ENCODE assay signal across 10 cellular contexts in genomic region chr20:37295001-37295400, GRCh38. TPM values are rescaled to one million over a fixed set of nuclear protein-coding genes. Genes with fewer than 3 reads are reported as not detected.
DNase-seq lines count a peak whose midpoint lies in the region; ATAC-seq and TF ChIP-seq lines count a peak whose summit lies in the region.
"Had no signal": no experiment of that assay in that cellular context is flagged by ENCODE, and none has a peak within 500 bp of the region (broad histone marks: within the 10 kb centered on the region; RNA-seq: fewer than 3 reads in every experiment).

No MANE protein-coding gene starts in this region.

- peaks cover 0 to 8% (median 0%) of the 10 kb centered on the region in 11 donors for H3K9me3 Mint-ChIP-seq in naive thymus-derived CD4-positive, alpha-beta T cell
- peaks cover 0 to 2% (median 0%) of the 10 kb centered on the region in 5 donors for H3K9me3 Mint-ChIP-seq in CD8-positive, alpha-beta memory T cell

- H3K4me1 ChIP-seq in HUES48 (ENCODE audit: control insufficient read depth, insufficient read depth, low read length) (peaks cover 7% of the 10 kb centered on the region; the same call in 1 of the 2 replicates), breast epithelium (peaks cover 0 to 23% of the 10 kb centered on the region in 2 donors)
- H3K4me1 ChIP-seq in naive thymus-derived CD4-positive, alpha-beta T cell (ENCODE audit: control insufficient read depth in 2 of 2, insufficient read depth in 2 of 2, low read length in 2 of 2) = peaks cover 12 to 13% of the 10 kb centered on the region in 2 donors
- H3K4me1 ChIP-seq in effector memory CD4-positive, alpha-beta T cell (ENCODE audit: control insufficient read depth, insufficient read depth, low read length, poor library complexity, severe bottlenecking) = peaks cover 4% of the 10 kb centered on the region
- H3K4me1 ChIP-seq in CD8-positive, alpha-beta memory T cell (ENCODE audit: insufficient read depth, low read length) = peaks cover 24% of the 10 kb centered on the region

- H3K36me3 Mint-ChIP-seq in naive thymus-derived CD4-positive, alpha-beta T cell = peaks cover 9 to 42% (median 38%) of the 10 kb centered on the region in 5 donors
- H3K36me3 Mint-ChIP-seq in CD8-positive, alpha-beta memory T cell = peaks cover 14 to 54% (median 21%) of the 10 kb centered on the region in 3 donors

- H3K27me3 ChIP-seq in HUES48 (ENCODE audit: control insufficient read depth, insufficient read depth, low read length) (no peaks in the 10 kb centered on the region), breast epithelium (no peaks in the 10 kb centered on the region)
- H3K27me3 ChIP-seq in naive thymus-derived CD4-positive, alpha-beta T cell (ENCODE audit: control insufficient read depth in 2 of 2, insufficient read depth in 2 of 2, low read length in 2 of 2) = no peaks in the 10 kb centered on the region
- no peaks in the 10 kb centered on the region for H3K27me3 ChIP-seq in effector memory CD4-positive, alpha-beta T cell (replicated peaks; ENCODE audit: control insufficient read depth, insufficient read depth, low read length, poor library complexity, severe bottlenecking)
- H3K27me3 ChIP-seq in CD8-positive, alpha-beta memory T cell (ENCODE audit: insufficient read depth, low read length, poor library complexity, severe bottlenecking) = no peaks in the 10 kb centered on the region

- H3K36me3 ChIP-seq in HUES48 (ENCODE audit: control insufficient read depth, insufficient read depth, low read length) = peaks cover 14% of the 10 kb centered on the region
- H3K36me3 ChIP-seq in breast epithelium = no peaks in the 10 kb centered on the region
- peaks cover 0 to 13% (median 0%) of the 10 kb centered on the region in 3 experiments for H3K36me3 ChIP-seq in naive thymus-derived CD4-positive, alpha-beta T cell (ENCODE audit: control insufficient read depth in 2 of 3, insufficient read depth in 3 of 3, low read length in 3 of 3)
- peaks cover 2% of the 10 kb centered on the region for H3K36me3 ChIP-seq in effector memory CD4-positive, alpha-beta T cell (ENCODE audit: control insufficient read depth, insufficient read depth, low read length)
- H3K36me3 ChIP-seq in CD8-positive, alpha-beta memory T cell (ENCODE audit: insufficient read depth, low read length) = no peaks in the 10 kb centered on the region

- peaks cover 6% of the 10 kb centered on the region; the same call in 1 of the 2 replicates for H3K9me3 ChIP-seq in HUES48 (ENCODE audit: control insufficient read depth, insufficient read depth, low read length)
- no peaks in the 10 kb centered on the region for H3K9me3 ChIP-seq in breast epithelium
- no peaks in the 10 kb centered on the region for H3K9me3 ChIP-seq in naive thymus-derived CD4-positive, alpha-beta T cell (ENCODE audit: control insufficient read depth in 2 of 3, low read length in 3 of 3)
- no peaks in the 10 kb centered on the region for H3K9me3 ChIP-seq in effector memory CD4-positive, alpha-beta T cell (ENCODE audit: control insufficient read depth, low read length)
- H3K9me3 ChIP-seq in CD8-positive, alpha-beta memory T cell (ENCODE audit: low read length) = no peaks in the 10 kb centered on the region

- intact Hi-C loops in breast epithelium (cut with DNase I; ENCODE audit: low total_unique reads) = loop anchor here (10.0 kb wide), 1 partner anchor 50 kb away; the partner anchor contains the start of gene SRC
- intact Hi-C loops in naive thymus-derived CD4-positive, alpha-beta T cell (cut with micrococcal nuclease) = no loop called here

- H3K4me3 ChIP-seq in AG09309 (ENCODE audit: control insufficient read depth, low read depth, low read length) = no peak overlapping the region
- H3K4me3 ChIP-seq in HUES48 (ENCODE audit: low read depth, low read length) = no peak overlapping the region
- H3K4me3 ChIP-seq in breast epithelium = no peak overlapping the region
- no peak overlapping the region for H3K4me3 ChIP-seq in naive thymus-derived CD4-positive, alpha-beta T cell (ENCODE audit: low read length)
- H3K4me3 ChIP-seq in effector memory CD4-positive, alpha-beta T cell (ENCODE audit: insufficient read depth, low read depth, low read length, poor library complexity, severe bottlenecking) = no peak overlapping the region
- no peak overlapping the region for H3K4me3 ChIP-seq in CD8-positive, alpha-beta memory T cell (ENCODE audit: low read length)

- TF ChIP-seq POLR2A in breast epithelium (IDR thresholded peaks at IDR 0.05) = no peak

- POLR2A ChIA-PET in naive thymus-derived CD4-positive, alpha-beta T cell (lab: Charles Lee) = no interaction called here
- POLR2A ChIA-PET in CD8-positive, alpha-beta memory T cell (lab: Charles Lee) = interaction anchor here (0.7 kb wide), 1 partner anchor 1179 kb away, joined by 3 read pairs; no protein-coding TSS in a partner anchor

- peak overlapping the region in 1 of 10 donors; percentile 3 for H3K4me3 Mint-ChIP-seq in naive thymus-derived CD4-positive, alpha-beta T cell
- H3K4me3 Mint-ChIP-seq in CD8-positive, alpha-beta memory T cell = no peak overlapping the region
- H3K4me3 Mint-ChIP-seq: activated naive CD4-positive, alpha-beta T cell treated with anti-CD3 and anti-CD28 coated beads, Interleukin-2, amount 10 ng/mL, durations not matched to agents 7 days and 5 days had no signal

- TF ChIP-seq CTCF in AG09309 (IDR thresholded peaks at IDR 0.05; ENCODE audit: control insufficient read depth, insufficient read depth, low read depth, low read length, missing control alignments) = no peak
- no peak for TF ChIP-seq CTCF in breast epithelium (IDR thresholded peaks at IDR 0.05)

- no peak overlapping the region for H3K27ac Mint-ChIP-seq in naive thymus-derived CD4-positive, alpha-beta T cell
- peak overlapping the region in 1 of 8 donors; percentile 26 for H3K27ac Mint-ChIP-seq in CD8-positive, alpha-beta memory T cell
- H3K27ac Mint-ChIP-seq: activated naive CD4-positive, alpha-beta T cell treated with anti-CD3 and anti-CD28 coated beads, Interleukin-2, amount 10 ng/mL, durations not matched to agents 7 days and 5 days had no signal

- peaks cover 35 to 68% (median 61%) of the 10 kb centered on the region in 7 donors for H3K4me1 Mint-ChIP-seq in naive thymus-derived CD4-positive, alpha-beta T cell
- H3K4me1 Mint-ChIP-seq in CD8-positive, alpha-beta memory T cell = peaks cover 56 to 76% (median 65%) of the 10 kb centered on the region in 3 donors

- H3K27ac ChIP-seq in HUES48 (ENCODE audit: low read depth, low read length) (peak overlapping the region; percentile 80), breast epithelium (peak overlapping the region; percentile 62 to 81)
- no peak overlapping the region for H3K27ac ChIP-seq in naive thymus-derived CD4-positive, alpha-beta T cell (ENCODE audit: low read depth, low read length)
- H3K27ac ChIP-seq in effector memory CD4-positive, alpha-beta T cell (ENCODE audit: insufficient read depth, low read length, poor library complexity, severe bottlenecking) = no peak overlapping the region
- H3K27ac ChIP-seq in CD8-positive, alpha-beta memory T cell (ENCODE audit: low read depth, low read length) = no peak overlapping the region

- peak; percentile 95 for DNase-seq in AG09309 (ENCODE audit: low read depth)
- DNase-seq in breast epithelium (ENCODE audit: low spot score in 2 of 2) = no peak
- DNase-seq in naive thymus-derived CD4-positive, alpha-beta T cell = no peak
- DNase-seq in effector memory CD4-positive, alpha-beta T cell = no peak
- DNase-seq in CD8-positive, alpha-beta memory T cell = no peak
- DNase-seq in NCI-H1105 (lab: John Stamatoyannopoulos, UW) = no peak
- DNase-seq: activated naive CD4-positive, alpha-beta T cell treated with anti-CD3 and anti-CD28 coated beads, Interleukin-2, amount 10 ng/mL, durations not matched to agents 7 days and 5 days; retina had no signal

- peak; percentile 32 for ATAC-seq in naive thymus-derived CD4-positive, alpha-beta T cell
- no peak for ATAC-seq in HG03378 (IDR thresholded peaks at IDR 0.05; ENCODE audit: unreplicated experiment)

- H3K9ac ChIP-seq in HUES48 (ENCODE audit: low read depth, low read length) = no peak overlapping the region

- no peaks in the 10 kb centered on the region for H3K27me3 Mint-ChIP-seq in naive thymus-derived CD4-positive, alpha-beta T cell
- H3K27me3 Mint-ChIP-seq in CD8-positive, alpha-beta memory T cell = no peaks in the 10 kb centered on the region
- H3K27me3 Mint-ChIP-seq: activated naive CD4-positive, alpha-beta T cell treated with anti-CD3 and anti-CD28 coated beads, Interleukin-2, amount 10 ng/mL, durations not matched to agents 7 days and 5 days had no signal

- CTCF ChIA-PET in naive thymus-derived CD4-positive, alpha-beta T cell (lab: Charles Lee) = no interaction called here
- CTCF ChIA-PET in CD8-positive, alpha-beta memory T cell (lab: Charles Lee) = no interaction called here

RNA-seq across cellular contexts. Expression of gene MANBAL, which starts 5.5 kb away (rescaled TPM):
- total RNA-seq in breast epithelium = 10 to 100 TPM; 31.8 to 42.0 (median 34.7) TPM
- 10 to 100 TPM in 3 of 5 experiments, 1 to 10 TPM in 2; 4.2 to 12.3 (median 11.5) TPM for total RNA-seq in naive thymus-derived CD4-positive, alpha-beta T cell
- 10 to 100 TPM; 21.2 to 28.4 TPM for polyA plus RNA-seq in naive thymus-derived CD4-positive, alpha-beta T cell
- total RNA-seq in CD8-positive, alpha-beta memory T cell = 10 to 100 TPM; 17.7 to 18.2 TPM
- polyA plus RNA-seq in CD8-positive, alpha-beta memory T cell = 27.5 TPM

RNA-seq across cellular contexts. Expression of gene GHRH, which starts 33.4 kb away (rescaled TPM):
- not detected for total RNA-seq in breast epithelium
- total RNA-seq in naive thymus-derived CD4-positive, alpha-beta T cell = not detected
- polyA plus RNA-seq in naive thymus-derived CD4-positive, alpha-beta T cell = not detected
- not detected for total RNA-seq in CD8-positive, alpha-beta memory T cell
- not detected for polyA plus RNA-seq in CD8-positive, alpha-beta memory T cell

RNA-seq across cellular contexts. Expression of gene SRC, which starts 50.9 kb away (rescaled TPM):
- total RNA-seq in breast epithelium = 10 to 100 TPM; 12.8 to 25.6 (median 20.6) TPM
- 10 to 100 TPM in 1 of 5 experiments, 1 to 10 TPM in 4; 2.8 to 26.6 (median 4.4) TPM for total RNA-seq in naive thymus-derived CD4-positive, alpha-beta T cell
- under 1 TPM; 0.63 to 0.82 TPM for polyA plus RNA-seq in naive thymus-derived CD4-positive, alpha-beta T cell
- total RNA-seq in CD8-positive, alpha-beta memory T cell = 1 to 10 TPM; 2.4 to 2.7 TPM
- polyA plus RNA-seq in CD8-positive, alpha-beta memory T cell = 1.2 TPM

Comparison
In these comparisons a context has a peak if more than half of its experiments do, and no peak if none do; other contexts are left out.
1. H3K27ac ChIP-seq: peak in HUES48 (single experiment) and breast epithelium (2 of 2); none in naive thymus-derived CD4-positive, alpha-beta T cell (single experiment), effector memory CD4-positive, alpha-beta T cell (single experiment) and CD8-positive, alpha-beta memory T cell (single experiment).